1 cellular context compared by ENCODE assay signal in the genomic region with DNA sequence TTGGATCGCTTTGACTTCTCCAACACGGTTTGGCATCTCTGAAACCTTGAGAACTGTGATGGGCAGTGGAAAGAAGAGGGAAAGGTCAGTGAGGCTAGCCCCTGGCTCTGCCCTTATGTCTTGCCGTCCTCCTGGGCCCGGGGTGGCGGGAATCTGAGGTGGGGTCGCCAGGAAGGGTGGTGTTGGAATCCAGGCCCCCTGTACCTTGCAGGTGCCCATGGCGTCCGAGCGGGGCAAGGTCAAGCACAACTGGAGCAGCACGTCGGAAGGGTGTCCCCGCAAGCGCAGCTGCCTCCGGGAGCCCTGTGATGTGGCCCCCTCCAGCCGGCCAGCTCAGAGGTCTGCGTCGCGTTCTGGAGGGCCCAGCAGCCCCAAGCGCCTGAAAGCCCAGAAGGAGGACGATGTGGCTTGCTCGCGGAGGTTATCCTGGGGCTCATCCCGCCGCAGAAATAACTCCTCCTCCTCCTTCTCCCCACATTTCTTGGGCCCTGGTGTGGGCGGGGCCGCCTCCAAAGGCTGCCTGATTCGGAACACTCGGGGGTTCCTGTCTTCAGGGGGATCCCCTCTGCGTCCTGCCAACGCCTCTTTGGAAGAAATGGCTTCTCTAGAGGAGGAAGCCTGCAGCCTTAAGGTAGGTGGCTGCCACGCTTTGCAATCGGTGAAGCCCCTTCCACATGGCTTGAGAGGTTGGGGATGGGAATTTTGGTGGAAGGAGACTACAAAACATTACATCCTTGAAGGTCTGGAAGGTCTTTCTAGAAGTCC.
TF ChIP-seq lines count a peak whose summit lies in the region.

No MANE protein-coding gene starts in this region.

TF ChIP-seq in GM23338, 12 proteins besides CTCF, POLR2A, EP300 and RAD21 (continued from another document):
- TF ChIP-seq REST (IDR thresholded peaks at IDR 0.05; ENCODE audit: unreplicated experiment): no peak
- TF ChIP-seq ETS1 (IDR thresholded peaks at IDR 0.05): no peak
- TF ChIP-seq JUNB (IDR thresholded peaks at IDR 0.05; ENCODE audit: unreplicated experiment): no peak
- TF ChIP-seq ZNF114 (CRISPR knock-in tag; IDR thresholded peaks at IDR 0.05): no peak
- TF ChIP-seq ZNF331 (CRISPR knock-in tag; IDR thresholded peaks at IDR 0.05; ENCODE audit: low read depth): no peak
- no peak for TF ChIP-seq EZH2phosphoT487 (IDR thresholded peaks at IDR 0.05; ENCODE audit: unreplicated experiment)
- no peak for TF ChIP-seq CREB1 (CRISPR knock-in tag; IDR thresholded peaks at IDR 0.05; ENCODE audit: low read depth)
